Comparison of ENCODE assay signal across 7 cellular contexts in genomic region chr17:64262422-64263260, GRCh38. TPM values are rescaled to one million over a fixed set of nuclear protein-coding genes. Genes with fewer than 3 reads are reported as not detected.
A peak's percentile ranks its signal among the peaks of the same experiment; 100 is the strongest.
DNase-seq lines count a peak whose midpoint lies in the region; ATAC-seq lines count a peak whose summit lies in the region.

TEX2 (minus strand) TSS chr17:64263260; CDS start chr17:64214217, 49,043 bp downstream.

- peak; percentile 35 for DNase-seq in NCI-H2171 treated with DMSO at 0.1 percent for 48 hours (lab: John Stamatoyannopoulos, UW)
- DNase-seq in activated CD8-positive, alpha-beta memory T cell treated with anti-CD3 and anti-CD28 coated beads, Interleukin-2, amount 50 U/mL, for 1 hour (ENCODE audit: extremely low read depth), result peak; percentile 33
- peak; percentile 35 to 53 for DNase-seq in stimulated activated CD8-positive, alpha-beta memory T cell treated with anti-CD3 and anti-CD28 coated beads, Interleukin-7, amount 100 ng/mL, for 4 hours (ENCODE audit: low read depth in 2 of 2)

- peak within 1 kb of the TSS; percentile 92 for H3K27ac ChIP-seq in muscle layer of colon (ENCODE audit: low read depth, low read length)

- H3K9ac ChIP-seq in muscle layer of colon (ENCODE audit: low read length), result peak within 1 kb of the TSS; percentile 61

- no peaks in the 10 kb centered on the region for H3K36me3 ChIP-seq in muscle layer of colon (ENCODE audit: insufficient read depth, low read length)

- in situ Hi-C loops in endometrial microvascular endothelial cells (cut with HindIII; ENCODE audit: inconsistent ontology term, low pct_unique_long_range_greater_than_20kb, low sequenced_read_pairs), result no loop called here

- peaks cover 21% of the 10 kb centered on the region for H3K4me1 ChIP-seq in muscle layer of colon (ENCODE audit: insufficient read depth, low read length)

- peak; percentile 50 for ATAC-seq in GM18511 (IDR thresholded peaks at IDR 0.05; ENCODE audit: unreplicated experiment)
- ATAC-seq in HG02588 (IDR thresholded peaks at IDR 0.05; ENCODE audit: unreplicated experiment), result peak; percentile 21

- H3K27me3 ChIP-seq in muscle layer of colon (ENCODE audit: control insufficient read depth in 1 of 2, insufficient read depth in 2 of 2, low read length in 2 of 2), result no peaks in the 10 kb centered on the region

- H3K9me3 ChIP-seq in muscle layer of colon (ENCODE audit: low read length), result no peaks in the 10 kb centered on the region

- peak within 1 kb of the TSS; percentile 90 to 97 for H3K4me3 ChIP-seq in muscle layer of colon (ENCODE audit: low read depth in 1 of 2, low read length in 2 of 2)

RNA-seq across cellular contexts. Expression of gene TEX2, which starts in this region (rescaled TPM):
- 24.9 TPM for total RNA-seq in endometrial microvascular endothelial cells (ENCODE audit: inconsistent ontology term)

Comparison
In these comparisons a context has a peak if more than half of its experiments do, and no peak if none do; other contexts are left out.
1. Peak in every context shown above with its lines: DNase-seq, ATAC-seq, H3K4me3 ChIP-seq and H3K27ac ChIP-seq.